Comparison of ENCODE assay signal across 1 cellular context in genomic region chr19:11256189-11256588, GRCh38.
TF ChIP-seq lines count a peak whose summit lies in the region.

No MANE protein-coding gene starts in this region.

TF ChIP-seq in K562, 482 proteins besides CTCF, POLR2A, EP300 and RAD21:
- no peak for TF ChIP-seq TAF9B (IDR thresholded peaks at IDR 0.05; ENCODE audit: partially characterized antibody)
- TF ChIP-seq ZNF263 (CRISPR knock-in tag; IDR thresholded peaks at IDR 0.05; ENCODE audit: borderline replicate concordance) = peak; percentile 54; the same call in 1 of the 2 replicates
